In genomic region chr11:8682219-8683114, GRCh38 we compare ENCODE assay signal across 8 cellular contexts. TPM values are rescaled to one million over a fixed set of nuclear protein-coding genes. Genes with fewer than 3 reads are reported as not detected.
DNase-seq lines count a peak whose midpoint lies in the region; ATAC-seq and TF ChIP-seq lines count a peak whose summit lies in the region.

Gene RPL27A (plus strand): TSS chr11:8682792. CDS start chr11:8682814, 22 bp downstream.
A gene with protein sequence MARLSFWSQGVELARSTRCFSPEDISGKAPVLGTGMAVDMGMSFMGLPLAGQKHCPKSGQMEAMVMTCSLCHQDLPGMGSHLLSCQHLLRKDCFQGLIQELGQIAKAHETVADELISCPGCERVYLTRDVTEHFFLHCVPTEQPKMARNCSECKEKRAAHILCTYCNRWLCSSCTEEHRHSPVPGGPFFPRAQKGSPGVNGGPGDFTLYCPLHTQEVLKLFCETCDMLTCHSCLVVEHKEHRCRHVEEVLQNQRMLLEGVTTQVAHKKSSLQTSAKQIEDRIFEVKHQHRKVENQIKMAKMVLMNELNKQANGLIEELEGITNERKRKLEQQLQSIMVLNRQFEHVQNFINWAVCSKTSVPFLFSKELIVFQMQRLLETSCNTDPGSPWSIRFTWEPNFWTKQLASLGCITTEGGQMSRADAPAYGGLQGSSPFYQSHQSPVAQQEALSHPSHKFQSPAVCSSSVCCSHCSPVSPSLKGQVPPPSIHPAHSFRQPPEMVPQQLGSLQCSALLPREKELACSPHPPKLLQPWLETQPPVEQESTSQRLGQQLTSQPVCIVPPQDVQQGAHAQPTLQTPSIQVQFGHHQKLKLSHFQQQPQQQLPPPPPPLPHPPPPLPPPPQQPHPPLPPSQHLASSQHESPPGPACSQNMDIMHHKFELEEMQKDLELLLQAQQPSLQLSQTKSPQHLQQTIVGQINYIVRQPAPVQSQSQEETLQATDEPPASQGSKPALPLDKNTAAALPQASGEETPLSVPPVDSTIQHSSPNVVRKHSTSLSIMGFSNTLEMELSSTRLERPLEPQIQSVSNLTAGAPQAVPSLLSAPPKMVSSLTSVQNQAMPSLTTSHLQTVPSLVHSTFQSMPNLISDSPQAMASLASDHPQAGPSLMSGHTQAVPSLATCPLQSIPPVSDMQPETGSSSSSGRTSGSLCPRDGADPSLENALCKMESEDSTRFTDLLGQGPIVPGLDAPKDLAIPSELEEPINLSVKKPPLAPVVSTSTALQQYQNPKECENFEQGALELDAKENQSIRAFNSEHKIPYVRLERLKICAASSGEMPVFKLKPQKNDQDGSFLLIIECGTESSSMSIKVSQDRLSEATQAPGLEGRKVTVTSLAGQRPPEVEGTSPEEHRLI (N-terminal part only) (minus strand): TSS chr11:8682665. CDS start chr11:8672274, 10,391 bp downstream.

- intact Hi-C loops in left lung (cut with DNase I): no loop called here

- H3K4me1 Mint-ChIP-seq in activated CD4-positive, alpha-beta T cell treated with anti-CD3 and anti-CD28 coated beads, Interleukin-2, amount 10 ng/mL, durations not matched to agents 7 days and 5 days: peaks cover 54% of the 10 kb centered on the region

- ATAC-seq in GM19372 (IDR thresholded peaks at IDR 0.05; ENCODE audit: low read depth, unreplicated experiment) (peak; percentile 96), HG03521 (IDR thresholded peaks at IDR 0.05; ENCODE audit: unreplicated experiment) (peak; percentile 96), left lung (peak; percentile 98)

- H3K4me1 ChIP-seq in left lung: peaks cover 14 to 44% of the 10 kb centered on the region in 2 donors

- H3K36me3 Mint-ChIP-seq in activated CD4-positive, alpha-beta T cell treated with anti-CD3 and anti-CD28 coated beads, Interleukin-2, amount 10 ng/mL, durations not matched to agents 7 days and 5 days (ENCODE audit: low read depth): peaks cover 67% of the 10 kb centered on the region

- H3K27ac Mint-ChIP-seq in activated CD4-positive, alpha-beta T cell treated with anti-CD3 and anti-CD28 coated beads, Interleukin-2, amount 10 ng/mL, durations not matched to agents 7 days and 5 days: peak within 1 kb of the TSS; percentile 97

- CTCF ChIA-PET in activated CD4-positive, alpha-beta T cell treated with anti-CD3 and anti-CD28 coated beads, Interleukin-2, amount 10 ng/mL, durations not matched to agents 7 days and 5 days (lab: Charles Lee): interaction anchor here (0.7 to 1.4 kb wide), 6 partner anchors 9 to 31 kb away, joined by 3 to 7 read pairs (median 4); no protein-coding TSS in a partner anchor

- TF ChIP-seq CTCF in C4-2B (conservative IDR thresholded peaks at IDR 0.05) (no peak), coronary artery (IDR thresholded peaks at IDR 0.05) (no peak), left lung (IDR thresholded peaks at IDR 0.05) (peak in 1 of 2 donors; percentile 30)

- H3K27me3 Mint-ChIP-seq in activated CD4-positive, alpha-beta T cell treated with anti-CD3 and anti-CD28 coated beads, Interleukin-2, amount 10 ng/mL, durations not matched to agents 7 days and 5 days: no peaks in the 10 kb centered on the region

- H3K27ac ChIP-seq in C4-2B: peak within 1 kb of the TSS; percentile 100
- H3K27ac ChIP-seq in coronary artery: peak within 1 kb of the TSS; percentile 95 to 98
- peak within 1 kb of the TSS; percentile 94 to 98 for H3K27ac ChIP-seq in left lung

- no peaks in the 10 kb centered on the region for H3K27me3 ChIP-seq in left lung

- peak within 1 kb of the TSS; percentile 95 for H3K4me3 Mint-ChIP-seq in activated CD4-positive, alpha-beta T cell treated with anti-CD3 and anti-CD28 coated beads, Interleukin-2, amount 10 ng/mL, durations not matched to agents 7 days and 5 days

- H3K36me3 ChIP-seq in left lung: peaks cover 0 to 45% of the 10 kb centered on the region in 2 donors

- peak; percentile 99 for DNase-seq in NCI-H69 (lab: John Stamatoyannopoulos, UW)
- peak; percentile 99 for DNase-seq in activated CD4-positive, alpha-beta T cell treated with anti-CD3 and anti-CD28 coated beads, Interleukin-2, amount 10 ng/mL, durations not matched to agents 7 days and 5 days
- DNase-seq in coronary artery (ENCODE audit: low spot score): peak; percentile 99
- DNase-seq in left lung: peak; percentile 99
- DNase-seq in stimulated activated CD4-positive, alpha-beta T cell treated with anti-CD3 and anti-CD28 coated beads, Interleukin-2, amount 100 ng/mL, for 4 hours (ENCODE audit: low read depth): peak; percentile 97

- H3K9me3 ChIP-seq in left lung: no peaks in the 10 kb centered on the region

- H3K4me3 ChIP-seq in coronary artery (peak within 1 kb of the TSS; percentile 80), left lung (peak within 1 kb of the TSS; percentile 91 to 97)

- no peaks in the 10 kb centered on the region for H3K9me3 Mint-ChIP-seq in activated CD4-positive, alpha-beta T cell treated with anti-CD3 and anti-CD28 coated beads, Interleukin-2, amount 10 ng/mL, durations not matched to agents 7 days and 5 days

- POLR2A ChIA-PET in activated CD4-positive, alpha-beta T cell treated with anti-CD3 and anti-CD28 coated beads, Interleukin-2, amount 10 ng/mL, durations not matched to agents 7 days and 5 days (lab: Charles Lee): interaction anchor here (0.5 to 0.6 kb wide), 4 partner anchors 9 to 982 kb away, joined by 3 read pairs; no protein-coding TSS in a partner anchor

RNA-seq across cellular contexts. Expression of gene RPL27A, which starts in this region (rescaled TPM):
- total RNA-seq in activated CD4-positive, alpha-beta T cell treated with anti-CD3 and anti-CD28 coated beads, Interleukin-2, amount 10 ng/mL, durations not matched to agents 7 days and 5 days: 100 to 1,000 TPM; 737 to 869 TPM
- 100 to 1,000 TPM; 724 to 741 TPM for total RNA-seq in left lung

RNA-seq across cellular contexts. Expression of the second gene that starts in this region (rescaled TPM):
- 10 to 100 TPM; 18.5 to 22.8 TPM for total RNA-seq in activated CD4-positive, alpha-beta T cell treated with anti-CD3 and anti-CD28 coated beads, Interleukin-2, amount 10 ng/mL, durations not matched to agents 7 days and 5 days
- 10 to 100 TPM in 1 of 2 donors, 1 to 10 TPM in 1; 7.3 to 14.3 TPM for total RNA-seq in left lung

Comparison
In these comparisons a context has a peak if more than half of its experiments do, and no peak if none do; other contexts are left out.
1. Peak in every context shown above with its lines: DNase-seq, ATAC-seq, H3K4me3 ChIP-seq and H3K27ac ChIP-seq.